In the genomic region with DNA sequence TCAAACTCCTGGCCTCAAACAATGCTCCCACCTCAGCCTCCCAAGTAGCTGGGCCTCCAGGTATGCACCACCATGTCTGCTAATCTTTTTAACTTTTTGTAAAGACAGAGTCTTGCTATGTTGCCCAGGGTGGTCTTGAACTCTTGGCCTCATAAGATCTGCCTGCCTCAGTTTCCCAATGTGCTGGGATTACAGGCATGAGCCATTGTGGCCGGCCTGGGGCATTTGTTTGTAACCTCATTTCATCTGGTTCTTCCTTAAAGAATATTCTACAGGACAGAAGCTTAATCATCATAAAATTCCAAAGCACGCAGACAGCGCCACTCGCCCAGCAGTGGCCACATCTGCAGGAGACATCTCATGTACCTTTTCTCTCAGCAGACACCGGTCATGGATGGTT, we compare ENCODE assay signal across 32 cellular contexts.
"Had no signal": no experiment of that assay in that cellular context is flagged by ENCODE, and none has a peak within 500 bp of the region (broad histone marks: within the 10 kb centered on the region; RNA-seq: fewer than 3 reads in every experiment).

No MANE protein-coding gene starts in this region.

- H3K9me3 Mint-ChIP-seq: activated B cell treated with CpG ODN at 0.5 μM for 24 hours; activated CD4-positive, alpha-beta memory T cell treated with anti-CD3 and anti-CD28 coated beads for 36 hours; activated naive CD8-positive, alpha-beta T cell treated with anti-CD3 and anti-CD28 coated beads for 36 hours; activated T-cell treated with anti-CD3 and anti-CD28 coated beads, Interleukin-2, amount 50 U/mL, for 72 hours; activated T-helper 17 cell treated with anti-CD3 and anti-CD28 coated beads, Interleukin-2, amount 50 U/mL, for 72 hours; central memory CD8-positive, alpha-beta T cell; T-helper 1 cell treated with Interleukin-12 subunit alpha and Interleukin-12 subunit beta and Interleukin-4 antibody, amounts not matched to agents 30 μg/mL and 1 μg/mL, for 36 hours; T-helper 2 cell treated with Interferon-gamma antibody and Interleukin-4, amounts not matched to agents 5 μg/mL and 100 μg/mL, for 36 hours had no signal

- H3K4me3 ChIP-seq: cardiac muscle cell, SJCRH30, SK-N-MC had no signal

- DNase-seq: activated B cell treated with CpG ODN at 0.5 μM for 24 hours; activated CD4-positive, alpha-beta memory T cell treated with anti-CD3 and anti-CD28 coated beads for 36 hours; activated CD4-positive, alpha-beta T cell treated with anti-CD3 and anti-CD28 coated beads for 4 hours; activated CD4-positive, alpha-beta T cell treated with anti-CD3 and anti-CD28 coated beads, Interleukin-2, amount 50 U/mL, for 1 hour; activated CD4-positive, CD25-positive, alpha-beta regulatory T cell treated with anti-CD3 and anti-CD28 coated beads, Interleukin-2, amount 50 U/mL, for 72 hours; activated effector memory CD4-positive, alpha-beta T cell treated with anti-CD3 and anti-CD28 coated beads, Interleukin-2, amount 50 U/mL, for 16 hours; activated naive CD4-positive, alpha-beta T cell; activated naive CD4-positive, alpha-beta T cell treated with anti-CD3 and anti-CD28 coated beads, Interleukin-2, amount 50 U/mL, for 16 hours; activated naive CD8-positive, alpha-beta T cell treated with anti-CD3 and anti-CD28 coated beads for 36 hours; activated T-cell treated with anti-CD3 and anti-CD28 coated beads, Interleukin-2, amount 50 U/mL, for 1 hour; activated T-cell treated with anti-CD3 and anti-CD28 coated beads, Interleukin-2, amount 50 U/mL, for 72 hours; amniotic stem cell; MM.1S; MV-4-11; NCI-H1092; NCI-H1436 treated with DMSO at 0.1 percent for 48 hours; NCI-H1694 treated with DMSO at 0.1 percent for 48 hours; NCI-H2029; NCI-H2171; NCI-H2227 treated with DMSO at 0.1 percent for 48 hours; NCI-H446; NCI-H510A treated with DMSO at 0.1 percent for 48 hours; NCI-H69; SHP77; SJCRH30 had no signal

- H3K9me3 ChIP-seq: SJCRH30 had no signal

- H3K27ac ChIP-seq: cardiac muscle cell, KMS-11, SJCRH30, SK-N-MC had no signal

- ATAC-seq: activated T-cell treated with anti-CD3 and anti-CD28 coated beads, Interleukin-2, amount 50 U/mL, for 72 hours; activated T-helper 17 cell treated with anti-CD3 and anti-CD28 coated beads, Interleukin-2, amount 50 U/mL, for 72 hours had no signal

- H3K27me3 ChIP-seq: cardiac muscle cell, SJCRH30 had no signal

- H3K4me3 Mint-ChIP-seq: activated B cell treated with CpG ODN at 0.5 μM for 24 hours; activated CD4-positive, alpha-beta memory T cell treated with anti-CD3 and anti-CD28 coated beads for 36 hours; activated naive CD8-positive, alpha-beta T cell treated with anti-CD3 and anti-CD28 coated beads for 36 hours; activated T-cell treated with anti-CD3 and anti-CD28 coated beads, Interleukin-2, amount 50 U/mL, for 72 hours; activated T-helper 17 cell treated with anti-CD3 and anti-CD28 coated beads, Interleukin-2, amount 50 U/mL, for 72 hours; central memory CD8-positive, alpha-beta T cell; T-helper 1 cell treated with Interleukin-12 subunit alpha and Interleukin-12 subunit beta and Interleukin-4 antibody, amounts not matched to agents 30 μg/mL and 1 μg/mL, for 36 hours; T-helper 2 cell treated with Interferon-gamma antibody and Interleukin-4, amounts not matched to agents 5 μg/mL and 100 μg/mL, for 36 hours had no signal

- H3K27ac Mint-ChIP-seq: activated B cell treated with CpG ODN at 0.5 μM for 24 hours; activated CD4-positive, alpha-beta memory T cell treated with anti-CD3 and anti-CD28 coated beads for 36 hours; activated naive CD8-positive, alpha-beta T cell treated with anti-CD3 and anti-CD28 coated beads for 36 hours; activated T-cell treated with anti-CD3 and anti-CD28 coated beads, Interleukin-2, amount 50 U/mL, for 72 hours; activated T-helper 17 cell treated with anti-CD3 and anti-CD28 coated beads, Interleukin-2, amount 50 U/mL, for 72 hours; T-helper 1 cell treated with Interleukin-12 subunit alpha and Interleukin-12 subunit beta and Interleukin-4 antibody, amounts not matched to agents 30 μg/mL and 1 μg/mL, for 36 hours; T-helper 2 cell treated with Interferon-gamma antibody and Interleukin-4, amounts not matched to agents 5 μg/mL and 100 μg/mL, for 36 hours had no signal

- H3K4me1 ChIP-seq: SJCRH30 had no signal

- H3K27me3 Mint-ChIP-seq: activated B cell treated with CpG ODN at 0.5 μM for 24 hours; activated CD4-positive, alpha-beta memory T cell treated with anti-CD3 and anti-CD28 coated beads for 36 hours; activated naive CD8-positive, alpha-beta T cell treated with anti-CD3 and anti-CD28 coated beads for 36 hours; activated T-helper 17 cell treated with anti-CD3 and anti-CD28 coated beads, Interleukin-2, amount 50 U/mL, for 72 hours; central memory CD8-positive, alpha-beta T cell had no signal

- H3K4me1 Mint-ChIP-seq: activated B cell treated with CpG ODN at 0.5 μM for 24 hours; activated naive CD8-positive, alpha-beta T cell treated with anti-CD3 and anti-CD28 coated beads for 36 hours; activated T-helper 17 cell treated with anti-CD3 and anti-CD28 coated beads, Interleukin-2, amount 50 U/mL, for 72 hours; central memory CD8-positive, alpha-beta T cell had no signal
